ENCODE assay signal across 7 cellular contexts in the genomic region with DNA sequence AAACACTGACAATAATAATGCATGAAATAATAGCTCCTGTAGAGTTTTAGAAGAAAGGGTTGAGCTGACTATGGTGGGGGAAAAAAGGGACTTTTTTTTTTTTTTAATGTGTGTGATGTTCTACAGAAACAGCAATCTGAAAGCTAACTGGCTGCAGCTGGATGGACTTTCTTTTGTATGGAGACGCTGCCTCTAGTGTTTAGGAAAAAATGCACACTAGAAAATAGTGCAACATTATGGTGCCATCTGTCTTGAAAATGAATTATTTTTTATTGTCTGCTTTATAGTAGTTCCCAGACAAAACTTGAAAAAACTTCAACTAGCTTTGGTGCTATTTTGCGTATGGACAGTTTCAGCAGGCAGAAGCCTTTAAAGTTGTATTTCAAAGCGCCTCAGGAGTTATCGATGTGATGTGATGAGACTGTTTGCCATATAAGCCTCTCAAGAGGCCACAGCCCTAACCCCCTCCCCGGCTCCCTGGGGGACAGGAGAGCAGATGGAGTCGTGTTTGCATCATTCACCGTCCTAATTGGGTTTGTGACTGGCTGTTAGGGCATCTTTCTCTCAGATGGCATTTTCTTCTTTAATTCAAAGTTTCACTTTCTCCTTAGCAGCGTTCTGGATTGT.
DNase-seq lines count a peak whose midpoint lies in the region; ATAC-seq, FAIRE-seq and TF ChIP-seq lines count a peak whose summit lies in the region.

No MANE protein-coding gene starts in this region.

- H3K9me3 ChIP-seq in Panc1 (ENCODE audit: control insufficient read depth, insufficient read depth, low read depth, low read length): no peaks in the 10 kb centered on the region

- in situ Hi-C loops in Panc1 (cut with HindIII; ENCODE audit: low pct_unique_long_range_greater_than_20kb, low sequenced_read_pairs): no loop called here

- no TSS peak for BruUV-seq in Panc1 (replicated peaks; lab: Mats Ljungman, UMichigan)

- no peaks in the 10 kb centered on the region for H3K36me3 ChIP-seq in Panc1 (ENCODE audit: control insufficient read depth, insufficient read depth, low read length)

- H3K4me1 ChIP-seq in Panc1 (ENCODE audit: control insufficient read depth, insufficient read depth, low read length): no peaks in the 10 kb centered on the region

- TF ChIP-seq CTCF in Panc1 (IDR thresholded peaks at IDR 0.05): peak; percentile 63; the same call in 1 of the 2 replicates
- TF ChIP-seq CTCF in fibroblast of mammary gland (conservative IDR thresholded peaks at IDR 0.05; ENCODE audit: control insufficient read depth, insufficient read depth, low read depth, low read length): peak; percentile 64

- intact Hi-C loops in Panc1 (cut with micrococcal nuclease; ENCODE audit: unreplicated experiment): loop anchor here (5.0 kb wide), 1 partner anchor 261 kb away; no protein-coding TSS in a partner anchor

- no peak overlapping the region for H3K4me3 ChIP-seq in Panc1 (ENCODE audit: low read depth in 2 of 2, low read length in 2 of 2)
- peak overlapping the region; percentile 30 for H3K4me3 ChIP-seq in fibroblast of mammary gland (ENCODE audit: control insufficient read depth, low read depth, low read length)

- POLR2A ChIA-PET in HEK293T (lab: Yijun Ruan, JAX) (no interaction called here), Panc1 (lab: Charles Lee) (interaction anchor here (0.6 kb wide), 1 partner anchor 50 kb away, joined by 4 read pairs; no protein-coding TSS in a partner anchor)

- no peak for FAIRE-seq in urothelium cell line (lab: Jason Lieb, UNC)

- H3K27me3 ChIP-seq in Panc1 (ENCODE audit: control insufficient read depth, insufficient read depth, low read length): no peaks in the 10 kb centered on the region

- DNase-seq in HEK293T (ENCODE audit: extremely low spot score): no peak
- no peak for DNase-seq in Panc1 (ENCODE audit: low read depth, low spot score)
- peak; percentile 70 for DNase-seq in fibroblast of mammary gland (ENCODE audit: low read depth)
- DNase-seq in pons (ENCODE audit: low spot score): peak; percentile 80
- no peak for DNase-seq in cerebellar nuclear complex (lab: John Stamatoyannopoulos, UW)
- no peak for DNase-seq in urothelium cell line (ENCODE audit: low spot score)

- H3K27ac ChIP-seq in Panc1 (ENCODE audit: low read length): no peak overlapping the region

- CTCF ChIA-PET in HEK293T (lab: Yijun Ruan, JAX) (interaction anchor here (1.0 to 1.3 kb wide), 2 partner anchors 12 to 36 kb away, joined by 3 read pairs; no protein-coding TSS in a partner anchor), Panc1 (lab: Charles Lee) (interaction anchor here (0.6 to 1.0 kb wide), 4 partner anchors 261 to 546 kb away, joined by 3 to 4 read pairs (median 3); no protein-coding TSS in a partner anchor)

- ATAC-seq in Panc1 (no peak), GM18498 (IDR thresholded peaks at IDR 0.05; ENCODE audit: unreplicated experiment) (no peak)

TF ChIP-seq in HEK293T, 16 proteins besides CTCF, POLR2A, EP300 and RAD21:
- TF ChIP-seq, protein P1, sequence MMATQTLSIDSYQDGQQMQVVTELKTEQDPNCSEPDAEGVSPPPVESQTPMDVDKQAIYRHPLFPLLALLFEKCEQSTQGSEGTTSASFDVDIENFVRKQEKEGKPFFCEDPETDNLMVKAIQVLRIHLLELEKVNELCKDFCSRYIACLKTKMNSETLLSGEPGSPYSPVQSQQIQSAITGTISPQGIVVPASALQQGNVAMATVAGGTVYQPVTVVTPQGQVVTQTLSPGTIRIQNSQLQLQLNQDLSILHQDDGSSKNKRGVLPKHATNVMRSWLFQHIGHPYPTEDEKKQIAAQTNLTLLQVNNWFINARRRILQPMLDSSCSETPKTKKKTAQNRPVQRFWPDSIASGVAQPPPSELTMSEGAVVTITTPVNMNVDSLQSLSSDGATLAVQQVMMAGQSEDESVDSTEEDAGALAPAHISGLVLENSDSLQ (IDR thresholded peaks at IDR 0.05): 0 out of 2 replicates have a peak, but pooled peaks have one; percentile 8
- TF ChIP-seq FOXM1 (IDR thresholded peaks at IDR 0.05; ENCODE audit: borderline replicate concordance): no peak

Comparison
In these comparisons a context has a peak if more than half of its experiments do, and no peak if none do; other contexts are left out.
1. DNase-seq: peak in fibroblast of mammary gland (single experiment) and pons (single experiment); none in HEK293T (single experiment), Panc1 (single experiment), cerebellar nuclear complex (0 of 2) and urothelium cell line (single experiment).